8 cellular contexts compared by ENCODE assay signal in genomic region chr1:207890136-207890738, GRCh38. TPM values are rescaled to one million over a fixed set of nuclear protein-coding genes. Genes with fewer than 3 reads are reported as not detected.
DNase-seq lines count a peak whose midpoint lies in the region; ATAC-seq and TF ChIP-seq lines count a peak whose summit lies in the region.

No MANE protein-coding gene starts in this region.

- in situ Hi-C loops in GM13976 (cut with MboI; ENCODE audit: low sequenced_read_pairs, unreplicated experiment), result no loop called here

- H3K4me3 ChIP-seq in RWPE2 (ENCODE audit: severe bottlenecking) (no peak overlapping the region), foreskin fibroblast (ENCODE audit: low read depth in 1 of 2, low read length in 2 of 2) (peak overlapping the region in 1 of 2 donors; percentile 21), prostate gland (no peak overlapping the region)

- H3K36me3 ChIP-seq in RWPE2 (ENCODE audit: low read depth), result no peaks in the 10 kb centered on the region
- H3K36me3 ChIP-seq in prostate gland, result no peaks in the 10 kb centered on the region

- TF ChIP-seq CTCF in RWPE2 (IDR thresholded peaks at IDR 0.05; ENCODE audit: poor library complexity, severe bottlenecking) (no peak), foreskin fibroblast (IDR thresholded peaks at IDR 0.05; ENCODE audit: low read depth, low read length) (no peak), prostate gland (IDR thresholded peaks at IDR 0.05) (no peak), GM13976 (IDR thresholded peaks at IDR 0.05; ENCODE audit: borderline replicate concordance, control extremely low read depth, extremely low read depth, insufficient read depth, missing control alignments) (no peak)
- no peak for TF ChIP-seq CTCF in activated CD8-positive, alpha-beta T cell treated with anti-CD3 and anti-CD28 coated beads for 36 hours (IDR thresholded peaks at IDR 0.05)

- intact Hi-C loops in prostate gland (cut with DNase I), result no loop called here
- intact Hi-C loops in activated CD8-positive, alpha-beta T cell treated with anti-CD3 and anti-CD28 coated beads for 36 hours (cut with micrococcal nuclease), result no loop called here

- no peak overlapping the region for H3K4me3 Mint-ChIP-seq in activated CD8-positive, alpha-beta T cell treated with anti-CD3 and anti-CD28 coated beads for 36 hours
- no peak overlapping the region for H3K4me3 Mint-ChIP-seq in activated naive CD8-positive, alpha-beta T cell treated with anti-CD3 and anti-CD28 coated beads, Interleukin-2, amount 50 U/mL, for 24 hours

- WGBS in prostate gland, result 41% methylated on average over 4 of the region's 4 CpGs

- H3K9me3 ChIP-seq in RWPE2 (ENCODE audit: severe bottlenecking), result no peaks in the 10 kb centered on the region
- H3K9me3 ChIP-seq in prostate gland, result no peaks in the 10 kb centered on the region

- DNase-seq in CMK (ENCODE audit: low read depth) (peak; percentile 79), RWPE2 (ENCODE audit: low spot score) (no peak), foreskin fibroblast (peak; percentile 63 to 75), prostate gland (ENCODE audit: low spot score) (no peak), NCI-H774 (lab: John Stamatoyannopoulos, UW) (no peak), GM13976 (ENCODE audit: low spot score) (no peak)
- no peak for DNase-seq in activated CD8-positive, alpha-beta T cell treated with anti-CD3 and anti-CD28 coated beads for 36 hours
- DNase-seq in activated naive CD8-positive, alpha-beta T cell treated with anti-CD3 and anti-CD28 coated beads, Interleukin-2, amount 50 U/mL, for 24 hours, result no peak

- H3K4me1 ChIP-seq in RWPE2 (ENCODE audit: insufficient read depth, poor library complexity, severe bottlenecking) (peaks cover 7% of the 10 kb centered on the region), prostate gland (replicated peaks) (no peaks in the 10 kb centered on the region)

- POLR2A ChIA-PET in activated CD8-positive, alpha-beta T cell treated with anti-CD3 and anti-CD28 coated beads for 36 hours (lab: Charles Lee), result no interaction called here

- H3K27me3 ChIP-seq in RWPE2 (ENCODE audit: insufficient read depth, poor library complexity, severe bottlenecking) (no peaks in the 10 kb centered on the region), prostate gland (replicated peaks; ENCODE audit: insufficient read depth) (no peaks in the 10 kb centered on the region)

- no peaks in the 10 kb centered on the region for H3K36me3 Mint-ChIP-seq in activated CD8-positive, alpha-beta T cell treated with anti-CD3 and anti-CD28 coated beads for 36 hours (ENCODE audit: low read depth)
- H3K36me3 Mint-ChIP-seq in activated naive CD8-positive, alpha-beta T cell treated with anti-CD3 and anti-CD28 coated beads, Interleukin-2, amount 50 U/mL, for 24 hours (ENCODE audit: low read depth), result no peaks in the 10 kb centered on the region

- no peak for TF ChIP-seq POLR2A in prostate gland (IDR thresholded peaks at IDR 0.05)

- no peak overlapping the region for H3K27ac Mint-ChIP-seq in activated CD8-positive, alpha-beta T cell treated with anti-CD3 and anti-CD28 coated beads for 36 hours
- no peak overlapping the region for H3K27ac Mint-ChIP-seq in activated naive CD8-positive, alpha-beta T cell treated with anti-CD3 and anti-CD28 coated beads, Interleukin-2, amount 50 U/mL, for 24 hours

- no peaks in the 10 kb centered on the region for H3K9me3 Mint-ChIP-seq in activated CD8-positive, alpha-beta T cell treated with anti-CD3 and anti-CD28 coated beads for 36 hours
- no peaks in the 10 kb centered on the region for H3K9me3 Mint-ChIP-seq in activated naive CD8-positive, alpha-beta T cell treated with anti-CD3 and anti-CD28 coated beads, Interleukin-2, amount 50 U/mL, for 24 hours

- H3K4me1 Mint-ChIP-seq in activated CD8-positive, alpha-beta T cell treated with anti-CD3 and anti-CD28 coated beads for 36 hours (ENCODE audit: low read depth), result peaks cover 3% of the 10 kb centered on the region
- peaks cover 2% of the 10 kb centered on the region for H3K4me1 Mint-ChIP-seq in activated naive CD8-positive, alpha-beta T cell treated with anti-CD3 and anti-CD28 coated beads, Interleukin-2, amount 50 U/mL, for 24 hours

- H3K27me3 Mint-ChIP-seq in activated CD8-positive, alpha-beta T cell treated with anti-CD3 and anti-CD28 coated beads for 36 hours, result peaks cover 2% of the 10 kb centered on the region
- peaks cover 4% of the 10 kb centered on the region for H3K27me3 Mint-ChIP-seq in activated naive CD8-positive, alpha-beta T cell treated with anti-CD3 and anti-CD28 coated beads, Interleukin-2, amount 50 U/mL, for 24 hours

- ATAC-seq in RWPE2 (ENCODE audit: low read depth), result peak; percentile 45; the same call in 1 of the 3 replicates
- ATAC-seq in activated CD8-positive, alpha-beta T cell treated with anti-CD3 and anti-CD28 coated beads for 36 hours, result no peak
- ATAC-seq in activated naive CD8-positive, alpha-beta T cell treated with anti-CD3 and anti-CD28 coated beads, Interleukin-2, amount 50 U/mL, for 24 hours, result no peak

- H3K27ac ChIP-seq in RWPE2 (ENCODE audit: poor library complexity, severe bottlenecking) (peak overlapping the region; percentile 22), prostate gland (peak overlapping the region; percentile 32 to 43)

- CTCF ChIA-PET in activated CD8-positive, alpha-beta T cell treated with anti-CD3 and anti-CD28 coated beads for 36 hours (lab: Charles Lee), result interaction anchor here (0.8 kb wide), 1 partner anchor 73 kb away, joined by 3 read pairs; no protein-coding TSS in a partner anchor

RNA-seq across cellular contexts. Expression of gene CD34, which starts 20.7 kb away (rescaled TPM):
- total RNA-seq in prostate gland, result 10 to 100 TPM in 1 of 2 donors, 1 to 10 TPM in 1; 9.8 to 47.7 TPM
- under 1 TPM; 0.04 to 0.05 TPM for total RNA-seq in activated CD8-positive, alpha-beta T cell treated with anti-CD3 and anti-CD28 coated beads for 36 hours

Comparison
In these comparisons a context has a peak if more than half of its experiments do, and no peak if none do; other contexts are left out.
1. DNase-seq: peak in CMK (single experiment) and foreskin fibroblast (2 of 2); none in RWPE2 (single experiment), prostate gland (single experiment), activated CD8-positive, alpha-beta T cell treated with anti-CD3 and anti-CD28 coated beads for 36 hours (single experiment), NCI-H774 (single experiment), GM13976 (single experiment) and activated naive CD8-positive, alpha-beta T cell treated with anti-CD3 and anti-CD28 coated beads, Interleukin-2, amount 50 U/mL, for 24 hours (single experiment).
2. RNA of gene CD34, which starts 20.7 kb away (total RNA-seq): 9.8 to 47.7 TPM in prostate gland; 0.04 to 0.05 TPM in activated CD8-positive, alpha-beta T cell treated with anti-CD3 and anti-CD28 coated beads for 36 hours; every median in the first group is over 10 times any median in the second.